12 cellular contexts compared by ENCODE assay signal in the genomic region with DNA sequence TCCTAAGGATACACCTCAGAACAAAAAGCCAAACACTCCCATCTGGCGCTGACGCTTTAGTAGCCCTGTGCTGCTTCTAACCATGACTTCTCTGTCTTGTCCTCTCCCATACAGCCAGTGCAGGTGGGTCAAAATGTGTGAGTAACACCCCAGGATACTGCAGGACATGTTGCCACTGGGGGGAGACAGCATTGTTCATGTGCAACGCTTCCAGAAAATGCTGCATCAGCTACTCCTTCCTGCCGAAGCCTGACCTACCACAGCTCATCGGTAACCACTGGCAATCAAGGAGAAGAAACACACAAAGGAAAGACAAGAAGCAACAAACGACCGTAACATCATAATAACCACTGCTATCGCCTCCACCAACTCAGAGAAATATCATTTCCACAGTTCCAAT. TPM values are rescaled to one million over a fixed set of nuclear protein-coding genes. Genes with fewer than 3 reads are reported as not detected.
DNase-seq lines count a peak whose midpoint lies in the region; ATAC-seq lines count a peak whose summit lies in the region.
"Had no signal": no experiment of that assay in that cellular context is flagged by ENCODE, and none has a peak within 500 bp of the region (broad histone marks: within the 10 kb centered on the region; RNA-seq: fewer than 3 reads in every experiment).

No MANE protein-coding gene starts in this region.

- no peaks in the 10 kb centered on the region for H3K79me1 ChIP-seq in mesenchymal stem cell (replicated peaks; ENCODE audit: low read length, poor library complexity, severe bottlenecking)

- ATAC-seq in left colon = no peak
- ATAC-seq: CD8-positive, alpha-beta T cell had no signal

- H3K14ac ChIP-seq in mesenchymal stem cell (ENCODE audit: low read length in 2 of 2) = no peak overlapping the region

- POLR2A ChIA-PET in activated CD4-positive, alpha-beta T cell treated with anti-CD3 and anti-CD28 coated beads, Interleukin-2, amount 10 ng/mL, durations not matched to agents 7 days and 5 days (lab: Charles Lee) = interaction anchor here (0.7 kb wide), 1 partner anchor 21 kb away, joined by 5 read pairs; no protein-coding TSS in a partner anchor

- no peaks in the 10 kb centered on the region for H3K9me3 ChIP-seq in mesenchymal stem cell (ENCODE audit: control insufficient read depth, low read length)
- H3K9me3 ChIP-seq: pancreas had no signal

- H2BK15ac ChIP-seq in mesenchymal stem cell (ENCODE audit: low read depth, poor library complexity, severe bottlenecking) = no peak overlapping the region

- H3K36me3 ChIP-seq in mesenchymal stem cell (ENCODE audit: control insufficient read depth in 1 of 2, insufficient read depth in 2 of 2, low read depth in 1 of 2, low read length in 2 of 2) = no peaks in the 10 kb centered on the region
- H3K36me3 ChIP-seq: pancreas had no signal

- H3K4ac ChIP-seq in mesenchymal stem cell (ENCODE audit: low read depth in 1 of 2, low read length in 2 of 2) = no peak overlapping the region

- no peak overlapping the region for H2AFZ ChIP-seq in mesenchymal stem cell (ENCODE audit: low read depth, low read length)

- no peak overlapping the region for H2AK5ac ChIP-seq in mesenchymal stem cell (ENCODE audit: low read length, severe bottlenecking)

- H3K27me3 ChIP-seq in mesenchymal stem cell (ENCODE audit: control insufficient read depth in 1 of 2, insufficient read depth in 1 of 2, low read length in 2 of 2) = peaks cover 34 to 62% of the 10 kb centered on the region in 2 experiments
- H3K27me3 ChIP-seq: pancreas had no signal

- no peak overlapping the region for H3K9ac ChIP-seq in mesenchymal stem cell (ENCODE audit: low read length)

- no peaks in the 10 kb centered on the region for H3K9me3 Mint-ChIP-seq in activated CD4-positive, alpha-beta T cell treated with anti-CD3 and anti-CD28 coated beads, Interleukin-2, amount 10 ng/mL, durations not matched to agents 7 days and 5 days
- no peaks in the 10 kb centered on the region for H3K9me3 Mint-ChIP-seq in activated T-helper 1 cell treated with anti-CD3 and anti-CD28 coated beads, Interleukin-12 subunit alpha, Interleukin-12 subunit beta, Interleukin-2, Interleukin-4 antibody, amounts not matched to agents 30 ng/mL and 10 ng/mL and 1 ng/mL, durations not matched to agents 14 hours and 24 hours and 36 hours
- H3K9me3 Mint-ChIP-seq: CD8-positive, alpha-beta T cell; T-helper 1 cell treated with Interleukin-12 subunit alpha and Interleukin-12 subunit beta and Interleukin-4 antibody, amounts not matched to agents 30 μg/mL and 1 μg/mL, for 36 hours had no signal

- H3K18ac ChIP-seq in mesenchymal stem cell (ENCODE audit: low read depth in 1 of 2, low read length in 2 of 2) = no peak overlapping the region

- H2BK120ac ChIP-seq in mesenchymal stem cell (ENCODE audit: low read depth, low read length) = no peak overlapping the region

- H2BK5ac ChIP-seq in mesenchymal stem cell (ENCODE audit: low read depth, low read length, poor library complexity, severe bottlenecking) = no peak overlapping the region

- H3K4me3 ChIP-seq in mesenchymal stem cell (ENCODE audit: insufficient read depth in 1 of 2, low read depth in 1 of 2, low read length in 2 of 2) = no peak overlapping the region
- H3K4me3 ChIP-seq: pancreas had no signal

- no peak overlapping the region for H3K27ac ChIP-seq in mesenchymal stem cell (ENCODE audit: low read length, poor library complexity, severe bottlenecking)
- H3K27ac ChIP-seq: pancreas had no signal

- H2BK12ac ChIP-seq in mesenchymal stem cell (ENCODE audit: low read length in 2 of 2) = no peak overlapping the region

- H4K91ac ChIP-seq in mesenchymal stem cell (ENCODE audit: low read length) = no peak overlapping the region

- H3K4me3 Mint-ChIP-seq in activated CD4-positive, alpha-beta T cell treated with anti-CD3 and anti-CD28 coated beads, Interleukin-2, amount 10 ng/mL, durations not matched to agents 7 days and 5 days = no peak overlapping the region
- no peak overlapping the region for H3K4me3 Mint-ChIP-seq in activated T-helper 1 cell treated with anti-CD3 and anti-CD28 coated beads, Interleukin-12 subunit alpha, Interleukin-12 subunit beta, Interleukin-2, Interleukin-4 antibody, amounts not matched to agents 30 ng/mL and 10 ng/mL and 1 ng/mL, durations not matched to agents 14 hours and 24 hours and 36 hours
- H3K4me3 Mint-ChIP-seq: CD8-positive, alpha-beta T cell; T-helper 1 cell treated with Interleukin-12 subunit alpha and Interleukin-12 subunit beta and Interleukin-4 antibody, amounts not matched to agents 30 μg/mL and 1 μg/mL, for 36 hours had no signal

- CTCF ChIA-PET in activated CD4-positive, alpha-beta T cell treated with anti-CD3 and anti-CD28 coated beads, Interleukin-2, amount 10 ng/mL, durations not matched to agents 7 days and 5 days (lab: Charles Lee) = interaction anchor here (1.0 to 1.4 kb wide), 2 partner anchors 21 to 72 kb away, joined by 3 to 5 read pairs; no protein-coding TSS in a partner anchor

- H4K8ac ChIP-seq in mesenchymal stem cell (ENCODE audit: low read length) = no peak overlapping the region

- no peaks in the 10 kb centered on the region for H3K4me1 ChIP-seq in mesenchymal stem cell (ENCODE audit: control insufficient read depth, insufficient read depth, low read depth, low read length)
- H3K4me1 ChIP-seq: pancreas had no signal

- WGBS in mesenchymal stem cell = 61% methylated on average over 8 of the region's 8 CpGs

- DNase-seq in activated CD4-positive, alpha-beta T cell treated with anti-CD3 and anti-CD28 coated beads, Interleukin-2, amount 10 ng/mL, durations not matched to agents 7 days and 5 days = peak; percentile 12
- DNase-seq in activated CD4-positive, alpha-beta T cell treated with anti-CD3 and anti-CD28 coated beads, Interleukin-2, amount 50 U/mL, for 1 hour = no peak
- DNase-seq in HuH-7.5 (ENCODE audit: low spot score) = peak; percentile 43
- no peak for DNase-seq in activated T-helper 1 cell treated with anti-CD3 and anti-CD28 coated beads, Interleukin-12 subunit alpha, Interleukin-12 subunit beta, Interleukin-2, Interleukin-4 antibody, amounts not matched to agents 30 ng/mL and 10 ng/mL and 1 ng/mL, durations not matched to agents 14 hours and 24 hours and 36 hours (ENCODE audit: low spot score)
- DNase-seq in mesenchymal stem cell = peak; percentile 30
- DNase-seq in H4 (ENCODE audit: low spot score) = no peak
- no peak for DNase-seq in left colon
- DNase-seq in C1 segment of cervical spinal cord (lab: John Stamatoyannopoulos, UW) = no peak
- DNase-seq: amniotic stem cell, pancreas had no signal

- intact Hi-C loops in activated T-helper 1 cell treated with anti-CD3 and anti-CD28 coated beads, Interleukin-12 subunit alpha, Interleukin-12 subunit beta, Interleukin-2, Interleukin-4 antibody, amounts not matched to agents 30 ng/mL and 10 ng/mL and 1 ng/mL, durations not matched to agents 14 hours and 24 hours and 36 hours (cut with micrococcal nuclease) = no loop called here
- intact Hi-C loops in left colon (cut with DNase I, micrococcal nuclease) = no loop called here

- H3K23ac ChIP-seq in mesenchymal stem cell (ENCODE audit: low read length in 2 of 2) = no peak overlapping the region

- no peak overlapping the region for H3K27ac Mint-ChIP-seq in activated CD4-positive, alpha-beta T cell treated with anti-CD3 and anti-CD28 coated beads, Interleukin-2, amount 10 ng/mL, durations not matched to agents 7 days and 5 days
- H3K27ac Mint-ChIP-seq in activated T-helper 1 cell treated with anti-CD3 and anti-CD28 coated beads, Interleukin-12 subunit alpha, Interleukin-12 subunit beta, Interleukin-2, Interleukin-4 antibody, amounts not matched to agents 30 ng/mL and 10 ng/mL and 1 ng/mL, durations not matched to agents 14 hours and 24 hours and 36 hours = peak overlapping the region; percentile 46
- H3K27ac Mint-ChIP-seq: CD8-positive, alpha-beta T cell; T-helper 1 cell treated with Interleukin-12 subunit alpha and Interleukin-12 subunit beta and Interleukin-4 antibody, amounts not matched to agents 30 μg/mL and 1 μg/mL, for 36 hours had no signal

- no peaks in the 10 kb centered on the region for H3K36me3 Mint-ChIP-seq in activated CD4-positive, alpha-beta T cell treated with anti-CD3 and anti-CD28 coated beads, Interleukin-2, amount 10 ng/mL, durations not matched to agents 7 days and 5 days (ENCODE audit: low read depth)
- H3K36me3 Mint-ChIP-seq in activated T-helper 1 cell treated with anti-CD3 and anti-CD28 coated beads, Interleukin-12 subunit alpha, Interleukin-12 subunit beta, Interleukin-2, Interleukin-4 antibody, amounts not matched to agents 30 ng/mL and 10 ng/mL and 1 ng/mL, durations not matched to agents 14 hours and 24 hours and 36 hours (ENCODE audit: low read depth) = no peaks in the 10 kb centered on the region
- H3K36me3 Mint-ChIP-seq: CD8-positive, alpha-beta T cell had no signal

- H3K4me2 ChIP-seq in mesenchymal stem cell (ENCODE audit: low read length, poor library complexity, severe bottlenecking) = no peak overlapping the region

- peaks cover 3% of the 10 kb centered on the region for H3K27me3 Mint-ChIP-seq in activated CD4-positive, alpha-beta T cell treated with anti-CD3 and anti-CD28 coated beads, Interleukin-2, amount 10 ng/mL, durations not matched to agents 7 days and 5 days
- peaks cover 8% of the 10 kb centered on the region for H3K27me3 Mint-ChIP-seq in activated T-helper 1 cell treated with anti-CD3 and anti-CD28 coated beads, Interleukin-12 subunit alpha, Interleukin-12 subunit beta, Interleukin-2, Interleukin-4 antibody, amounts not matched to agents 30 ng/mL and 10 ng/mL and 1 ng/mL, durations not matched to agents 14 hours and 24 hours and 36 hours (ENCODE audit: insufficient read depth)

- H3K4me1 Mint-ChIP-seq in activated CD4-positive, alpha-beta T cell treated with anti-CD3 and anti-CD28 coated beads, Interleukin-2, amount 10 ng/mL, durations not matched to agents 7 days and 5 days = peaks cover 16% of the 10 kb centered on the region
- peaks cover 15% of the 10 kb centered on the region for H3K4me1 Mint-ChIP-seq in activated T-helper 1 cell treated with anti-CD3 and anti-CD28 coated beads, Interleukin-12 subunit alpha, Interleukin-12 subunit beta, Interleukin-2, Interleukin-4 antibody, amounts not matched to agents 30 ng/mL and 10 ng/mL and 1 ng/mL, durations not matched to agents 14 hours and 24 hours and 36 hours (ENCODE audit: low read depth)

RNA-seq across cellular contexts. Expression of a gene that starts 1.4 kb away (rescaled TPM):
- total RNA-seq in activated CD4-positive, alpha-beta T cell treated with anti-CD3 and anti-CD28 coated beads, Interleukin-2, amount 10 ng/mL, durations not matched to agents 7 days and 5 days = not detected
- not detected in 2 replicates for total RNA-seq in activated T-helper 1 cell treated with anti-CD3 and anti-CD28 coated beads, Interleukin-12 subunit alpha, Interleukin-12 subunit beta, Interleukin-2, Interleukin-4 antibody, amounts not matched to agents 30 ng/mL and 10 ng/mL and 1 ng/mL, durations not matched to agents 14 hours and 24 hours and 36 hours
- polyA plus RNA-seq in mesenchymal stem cell (2013, experiment 1 of 2) = not detected
- polyA plus RNA-seq in mesenchymal stem cell (2013, experiment 2 of 2) = not detected
- not detected in 2 replicates for total RNA-seq in H4 (2014; rRNA removed; shearing (Covaris generic))
- not detected for total RNA-seq in left colon
- total RNA-seq: CD8-positive, alpha-beta T cell; pancreas had no signal

RNA-seq across cellular contexts. Expression of a gene that starts 31.6 kb away (rescaled TPM):
- 1 to 10 TPM; 7.8 to 8.2 TPM for total RNA-seq in activated CD4-positive, alpha-beta T cell treated with anti-CD3 and anti-CD28 coated beads, Interleukin-2, amount 10 ng/mL, durations not matched to agents 7 days and 5 days
- 4.3 and 4.7 TPM in 2 replicates for total RNA-seq in activated T-helper 1 cell treated with anti-CD3 and anti-CD28 coated beads, Interleukin-12 subunit alpha, Interleukin-12 subunit beta, Interleukin-2, Interleukin-4 antibody, amounts not matched to agents 30 ng/mL and 10 ng/mL and 1 ng/mL, durations not matched to agents 14 hours and 24 hours and 36 hours
- polyA plus RNA-seq in mesenchymal stem cell (2013, experiment 1 of 2) = 15.2 TPM
- polyA plus RNA-seq in mesenchymal stem cell (2013, experiment 2 of 2) = 14.8 TPM
- 1.6 TPM in 2 replicates for total RNA-seq in H4 (2014; rRNA removed; shearing (Covaris generic))
- total RNA-seq in left colon = 10 to 100 TPM; 10.1 to 13.1 TPM

RNA-seq across cellular contexts. Expression of a gene that starts 31.9 kb away (rescaled TPM):
- not detected for total RNA-seq in activated CD4-positive, alpha-beta T cell treated with anti-CD3 and anti-CD28 coated beads, Interleukin-2, amount 10 ng/mL, durations not matched to agents 7 days and 5 days
- total RNA-seq in activated T-helper 1 cell treated with anti-CD3 and anti-CD28 coated beads, Interleukin-12 subunit alpha, Interleukin-12 subunit beta, Interleukin-2, Interleukin-4 antibody, amounts not matched to agents 30 ng/mL and 10 ng/mL and 1 ng/mL, durations not matched to agents 14 hours and 24 hours and 36 hours = not detected in 2 replicates
- polyA plus RNA-seq in mesenchymal stem cell (2013, experiment 1 of 2) = not detected
- not detected for polyA plus RNA-seq in mesenchymal stem cell (2013, experiment 2 of 2)
- not detected in 2 replicates for total RNA-seq in H4 (2014; rRNA removed; shearing (Covaris generic))
- not detected for total RNA-seq in left colon
- total RNA-seq: CD8-positive, alpha-beta T cell; pancreas had no signal
- polyA plus RNA-seq: pancreas had no signal

RNA-seq across cellular contexts. Expression of a gene that starts 38.4 kb away (rescaled TPM):
- total RNA-seq in activated CD4-positive, alpha-beta T cell treated with anti-CD3 and anti-CD28 coated beads, Interleukin-2, amount 10 ng/mL, durations not matched to agents 7 days and 5 days = 10 to 100 TPM; 26.4 to 27.1 TPM
- total RNA-seq in activated T-helper 1 cell treated with anti-CD3 and anti-CD28 coated beads, Interleukin-12 subunit alpha, Interleukin-12 subunit beta, Interleukin-2, Interleukin-4 antibody, amounts not matched to agents 30 ng/mL and 10 ng/mL and 1 ng/mL, durations not matched to agents 14 hours and 24 hours and 36 hours = 25.9 TPM in 2 replicates
- 21.9 TPM for polyA plus RNA-seq in mesenchymal stem cell (2013, experiment 1 of 2)
- 21.3 TPM for polyA plus RNA-seq in mesenchymal stem cell (2013, experiment 2 of 2)
- total RNA-seq in H4 (2014; rRNA removed; shearing (Covaris generic)) = 7.6 and 8.2 TPM in 2 replicates
- total RNA-seq in left colon = 10 to 100 TPM; 10.2 to 13.0 TPM

Comparison
In these comparisons a context has a peak if more than half of its experiments do, and no peak if none do; other contexts are left out.
1. DNase-seq: peak in activated CD4-positive, alpha-beta T cell treated with anti-CD3 and anti-CD28 coated beads, Interleukin-2, amount 10 ng/mL, durations not matched to agents 7 days and 5 days (single experiment), HuH-7.5 (single experiment) and mesenchymal stem cell (single experiment); none in activated CD4-positive, alpha-beta T cell treated with anti-CD3 and anti-CD28 coated beads, Interleukin-2, amount 50 U/mL, for 1 hour (single experiment), activated T-helper 1 cell treated with anti-CD3 and anti-CD28 coated beads, Interleukin-12 subunit alpha, Interleukin-12 subunit beta, Interleukin-2, Interleukin-4 antibody, amounts not matched to agents 30 ng/mL and 10 ng/mL and 1 ng/mL, durations not matched to agents 14 hours and 24 hours and 36 hours (single experiment), H4 (single experiment), left colon (0 of 2) and C1 segment of cervical spinal cord (0 of 14).